ENCODE assay signal across 15 cellular contexts in the genomic region with DNA sequence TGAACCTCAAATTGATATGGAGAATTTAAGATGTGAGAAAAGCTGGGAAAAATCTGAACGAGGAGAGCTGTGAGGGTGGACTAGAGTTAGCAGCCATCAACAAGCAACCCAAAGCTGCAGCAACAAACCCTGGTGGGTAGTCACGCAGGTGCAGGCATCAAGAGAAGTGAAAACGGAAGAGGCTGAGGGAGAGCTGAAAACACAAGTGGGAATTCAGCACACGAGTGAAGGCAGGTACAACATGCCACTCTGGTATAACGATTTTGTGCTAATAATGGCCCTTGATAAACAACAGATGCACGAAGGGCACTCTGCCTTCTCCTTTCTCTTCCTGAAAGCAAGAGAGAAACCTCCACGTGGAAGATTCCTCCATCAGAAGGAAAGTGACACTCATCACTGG. TPM values are rescaled to one million over a fixed set of nuclear protein-coding genes. Genes with fewer than 3 reads are reported as not detected.
A peak's percentile ranks its signal among the peaks of the same experiment; 100 is the strongest.
DNase-seq lines count a peak whose midpoint lies in the region; ATAC-seq and TF ChIP-seq lines count a peak whose summit lies in the region.
"Had no signal": no experiment of that assay in that cellular context is flagged by ENCODE, and none has a peak within 500 bp of the region (broad histone marks: within the 10 kb centered on the region; RNA-seq: fewer than 3 reads in every experiment).

No MANE protein-coding gene starts in this region.

- intact Hi-C loops in left lung (cut with DNase I), result no loop called here
- intact Hi-C loops in dorsolateral prefrontal cortex (cut with DNase I), result no loop called here

- H3K27ac ChIP-seq in left lung (no peak overlapping the region), dorsolateral prefrontal cortex (no peak overlapping the region)

- no peaks in the 10 kb centered on the region for H3K9me3 ChIP-seq in left lung

- TF ChIP-seq CTCF in left lung (IDR thresholded peaks at IDR 0.05), result no peak
- TF ChIP-seq CTCF in dorsolateral prefrontal cortex (IDR thresholded peaks at IDR 0.05 in 54 of 56, conservative IDR thresholded peaks at IDR 0.05 in 2 of 56; ENCODE audit: low read depth in 1 of 56, partially characterized antibody in 56 of 56), result no peak

- H3K4me3 ChIP-seq in left lung (no peak overlapping the region), dorsolateral prefrontal cortex (no peak overlapping the region)

- no peaks in the 10 kb centered on the region for H3K4me1 ChIP-seq in left lung

- ATAC-seq in GM18519 (IDR thresholded peaks at IDR 0.05; ENCODE audit: low FRiP score, unreplicated experiment) (peak; percentile 52), GM21515 (IDR thresholded peaks at IDR 0.05; ENCODE audit: unreplicated experiment) (peak; percentile 58), HG03108 (IDR thresholded peaks at IDR 0.05; ENCODE audit: unreplicated experiment) (peak; percentile 42), left lung (no peak)

- DNase-seq in germinal center (ENCODE audit: low spot score) (peak; percentile 64), HCEC 1CT (no peak), NK-92 (lab: John Stamatoyannopoulos, UW; ENCODE audit: unreplicated experiment) (no peak), left lung (no peak), dorsolateral prefrontal cortex (no peak)
- DNase-seq: effector CD4-positive, alpha-beta T cell; glutamatergic neuron; NCI-H1092 treated with DMSO at 0.1 percent for 48 hours; posterior cingulate gyrus; stimulated activated CD4-positive, alpha-beta T cell treated with anti-CD3 and anti-CD28 coated beads, Interleukin-2, amount 100 ng/mL, for 48 hours; T-helper 2 cell had no signal

- H3K36me3 ChIP-seq in left lung, result no peaks in the 10 kb centered on the region

- H3K27me3 ChIP-seq in left lung, result peaks cover 4 to 40% of the 10 kb centered on the region in 2 donors
- peaks cover 0 to 55% (median 14%) of the 10 kb centered on the region in 45 donors for H3K27me3 ChIP-seq in dorsolateral prefrontal cortex

RNA-seq across cellular contexts. Expression of a gene that starts 11.5 kb away (rescaled TPM):
- total RNA-seq in left lung, result not detected
- total RNA-seq in dorsolateral prefrontal cortex, result not detected
- total RNA-seq: subcutaneous adipose tissue had no signal

RNA-seq across cellular contexts. Expression of a gene that starts 16.2 kb away (rescaled TPM):
- not detected for total RNA-seq in left lung
- under 1 TPM in 1 of 120 experiments, not detected in 119; 0.47 TPM for total RNA-seq in dorsolateral prefrontal cortex
- total RNA-seq: subcutaneous adipose tissue had no signal
